Comparison of ENCODE assay signal across 23 cellular contexts in the genomic region with DNA sequence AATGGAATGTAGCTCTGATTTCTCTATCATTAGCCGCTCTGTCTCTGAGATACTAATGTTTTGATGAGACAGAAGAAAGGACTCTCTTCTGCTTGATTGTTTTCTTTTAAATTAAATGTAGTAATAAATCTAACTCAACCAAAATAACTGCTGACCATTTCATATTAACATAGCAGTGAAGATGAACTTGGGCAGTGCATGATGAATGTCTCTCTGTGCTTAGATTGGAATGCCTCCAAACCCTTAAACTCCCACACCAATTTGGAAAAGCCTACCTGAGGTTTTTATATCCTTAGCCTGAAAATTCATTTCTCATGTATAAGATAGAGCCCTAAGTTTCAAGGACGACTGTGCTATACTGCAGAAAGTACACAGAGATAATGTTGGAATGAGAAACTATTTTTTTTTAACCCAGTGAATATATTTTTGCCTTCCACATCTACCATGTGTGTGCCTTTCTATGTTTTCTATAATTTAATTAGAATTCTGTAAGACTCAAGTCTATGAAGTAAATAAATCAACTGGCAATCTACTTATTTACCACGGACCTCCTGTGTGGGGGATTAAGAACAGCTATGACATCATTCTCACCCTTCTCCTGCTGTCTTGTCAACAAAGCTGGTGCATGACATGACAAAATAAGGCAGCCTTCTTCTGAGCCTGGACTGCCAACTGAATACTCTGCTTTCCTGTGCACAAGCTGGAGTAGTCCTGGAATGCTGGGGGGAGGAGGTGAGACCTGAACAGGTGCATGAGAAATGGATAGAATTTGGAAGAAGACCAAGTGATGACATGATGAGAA.
"Had no signal": no experiment of that assay in that cellular context is flagged by ENCODE, and none has a peak within 500 bp of the region (broad histone marks: within the 10 kb centered on the region; RNA-seq: fewer than 3 reads in every experiment).

No MANE protein-coding gene starts in this region.

- ATAC-seq: activated CD4-positive, CD25-positive, alpha-beta regulatory T cell treated with anti-CD3 and anti-CD28 coated beads, Interleukin-2, amount 50 U/mL, for 24 hours; activated CD8-positive, alpha-beta T cell treated with anti-CD3 and anti-CD28 coated beads, Interleukin-2, amount 10 ng/mL, durations not matched to agents 7 days and 5 days; esophagus mucosa; heart right ventricle; natural killer cell; stimulated activated naive B cell treated with anti-CD40 and anti-IgM and Interleukin-4, amounts not matched to agents 10 μg/mL and 1 μg/mL and 100 μg/mL, for 72 hours; upper lobe of right lung had no signal

- H3K27ac Mint-ChIP-seq: activated CD4-positive, alpha-beta T cell treated with anti-CD3 and anti-CD28 coated beads, Interleukin-2, amount 10 ng/mL, durations not matched to agents 7 days and 5 days; activated CD8-positive, alpha-beta T cell treated with anti-CD3 and anti-CD28 coated beads, Interleukin-2, amount 10 ng/mL, durations not matched to agents 7 days and 5 days; activated naive CD4-positive, alpha-beta T cell treated with anti-CD3 and anti-CD28 coated beads for 36 hours; activated T-cell treated with anti-CD3 and anti-CD28 coated beads, Interleukin-2, amount 50 U/mL, for 24 hours; activated T-helper 2 cell treated with anti-CD3 and anti-CD28 coated beads, Interferon-gamma antibody, Interleukin-2, Interleukin-4, amounts not matched to agents 10 μg/mL and 5 μg/mL and 100 μg/mL, durations not matched to agents 14 hours and 24 hours and 36 hours; immature natural killer cell; natural killer cell; stimulated activated naive B cell treated with anti-CD40 and anti-IgM and Interleukin-4, amounts not matched to agents 10 μg/mL and 1 μg/mL and 100 μg/mL, for 72 hours; T-helper 1 cell treated with Interleukin-12 subunit alpha and Interleukin-12 subunit beta and Interleukin-4 antibody, amounts not matched to agents 30 μg/mL and 1 μg/mL, for 36 hours had no signal

- H3K4me3 Mint-ChIP-seq: activated CD4-positive, alpha-beta T cell treated with anti-CD3 and anti-CD28 coated beads, Interleukin-2, amount 10 ng/mL, durations not matched to agents 7 days and 5 days; activated CD8-positive, alpha-beta T cell treated with anti-CD3 and anti-CD28 coated beads, Interleukin-2, amount 10 ng/mL, durations not matched to agents 7 days and 5 days; activated naive CD4-positive, alpha-beta T cell treated with anti-CD3 and anti-CD28 coated beads for 36 hours; activated T-cell treated with anti-CD3 and anti-CD28 coated beads, Interleukin-2, amount 50 U/mL, for 24 hours; immature natural killer cell; natural killer cell; stimulated activated naive B cell treated with anti-CD40 and anti-IgM and Interleukin-4, amounts not matched to agents 10 μg/mL and 1 μg/mL and 100 μg/mL, for 72 hours; T-helper 1 cell treated with Interleukin-12 subunit alpha and Interleukin-12 subunit beta and Interleukin-4 antibody, amounts not matched to agents 30 μg/mL and 1 μg/mL, for 36 hours had no signal

- H3K27me3 Mint-ChIP-seq: activated CD4-positive, alpha-beta T cell treated with anti-CD3 and anti-CD28 coated beads, Interleukin-2, amount 10 ng/mL, durations not matched to agents 7 days and 5 days had no signal

- H3K27me3 ChIP-seq: ascending aorta, breast epithelium, heart right ventricle, neutrophil, sigmoid colon, upper lobe of right lung had no signal

- H3K36me3 ChIP-seq: ascending aorta, breast epithelium, heart right ventricle, neutrophil, sigmoid colon, spleen, thoracic aorta, upper lobe of right lung had no signal

- H3K27ac ChIP-seq: ascending aorta, breast epithelium, heart right ventricle, neutrophil, parathyroid adenoma, sigmoid colon, spleen, thoracic aorta, upper lobe of right lung had no signal

- H3K4me3 ChIP-seq: ascending aorta, breast epithelium, heart right ventricle, sigmoid colon, spleen, thoracic aorta, upper lobe of right lung had no signal

- DNase-seq: activated CD4-positive, alpha-beta T cell treated with anti-CD3 and anti-CD28 coated beads, Interleukin-2, amount 10 ng/mL, durations not matched to agents 7 days and 5 days; activated CD8-positive, alpha-beta T cell treated with anti-CD3 and anti-CD28 coated beads, Interleukin-2, amount 10 ng/mL, durations not matched to agents 7 days and 5 days; activated naive CD4-positive, alpha-beta T cell treated with anti-CD3 and anti-CD28 coated beads for 36 hours; activated T-cell treated with anti-CD3 and anti-CD28 coated beads, Interleukin-2, amount 50 U/mL, for 24 hours; cerebellar nuclear complex; cortex of kidney; heart right ventricle; immature natural killer cell; mesenchymal stem cell; natural killer cell; sigmoid colon; spleen; stimulated activated naive B cell treated with anti-CD40 and anti-IgM and Interleukin-4, amounts not matched to agents 10 μg/mL and 1 μg/mL and 100 μg/mL, for 72 hours; upper lobe of right lung had no signal

- H3K36me3 Mint-ChIP-seq: immature natural killer cell; natural killer cell; stimulated activated naive B cell treated with anti-CD40 and anti-IgM and Interleukin-4, amounts not matched to agents 10 μg/mL and 1 μg/mL and 100 μg/mL, for 72 hours had no signal

- H3K9me3 Mint-ChIP-seq: activated CD4-positive, alpha-beta T cell treated with anti-CD3 and anti-CD28 coated beads, Interleukin-2, amount 10 ng/mL, durations not matched to agents 7 days and 5 days; activated naive CD4-positive, alpha-beta T cell treated with anti-CD3 and anti-CD28 coated beads for 36 hours; activated T-cell treated with anti-CD3 and anti-CD28 coated beads, Interleukin-2, amount 50 U/mL, for 24 hours; activated T-helper 2 cell treated with anti-CD3 and anti-CD28 coated beads, Interferon-gamma antibody, Interleukin-2, Interleukin-4, amounts not matched to agents 10 μg/mL and 5 μg/mL and 100 μg/mL, durations not matched to agents 14 hours and 24 hours and 36 hours; immature natural killer cell; T-helper 1 cell treated with Interleukin-12 subunit alpha and Interleukin-12 subunit beta and Interleukin-4 antibody, amounts not matched to agents 30 μg/mL and 1 μg/mL, for 36 hours had no signal
